Comparison of ENCODE assay signal across 8 cellular contexts in genomic region chr15:73897441-73898261, GRCh38. TPM values are rescaled to one million over a fixed set of nuclear protein-coding genes. Genes with fewer than 3 reads are reported as not detected.
A peak's percentile ranks its signal among the peaks of the same experiment; 100 is the strongest.
DNase-seq lines count a peak whose midpoint lies in the region; ATAC-seq, FAIRE-seq and TF ChIP-seq lines count a peak whose summit lies in the region.

No MANE protein-coding gene starts in this region.

- H4K20me1 ChIP-seq in K562 (replicated peaks; ENCODE audit: control insufficient read depth, insufficient read depth, low read length) = no peaks in the 10 kb centered on the region; the same call in none of the 2 replicates

- WGBS in K562 (ENCODE audit: insufficient coverage, low coverage, missing lambda C conversion rate) = 10% methylated on average over 13 of the region's 15 CpGs

- no peak overlapping the region for H3K4me3 Mint-ChIP-seq in T-helper 2 cell treated with Interferon-gamma antibody and Interleukin-4, amounts not matched to agents 5 μg/mL and 100 μg/mL, for 36 hours

- no peaks in the 10 kb centered on the region for H3K36me3 Mint-ChIP-seq in T-helper 2 cell treated with Interferon-gamma antibody and Interleukin-4, amounts not matched to agents 5 μg/mL and 100 μg/mL, for 36 hours (ENCODE audit: low read depth)

- BruUV-seq in K562 (replicated peaks; lab: Mats Ljungman, UMichigan) = no TSS peak

- peak; percentile 26 for DNase-seq in DMS114 treated with DMSO at 0.1 percent for 48 hours (lab: John Stamatoyannopoulos, UW; ENCODE audit: unreplicated experiment)
- DNase-seq in HuH-7.5 (ENCODE audit: low spot score) = peak; percentile 93
- peak; percentile 55 for DNase-seq in T-helper 2 cell treated with Interferon-gamma antibody and Interleukin-4, amounts not matched to agents 5 μg/mL and 100 μg/mL, for 36 hours (ENCODE audit: low spot score)
- peak; percentile 73 to 94 (median 90) for DNase-seq in K562 (ENCODE audit: extremely low read depth in 1 of 4, low spot score in 3 of 4)
- peak; percentile 90 for DNase-seq in iris pigment epithelial cell (ENCODE audit: low read depth)
- peak; percentile 21 to 27 for DNase-seq in stimulated activated CD4-positive, alpha-beta T cell treated with anti-CD3 and anti-CD28 coated beads, Interleukin-4, amount 100 ng/mL, for 4 hours

- CTCF ChIA-PET in K562 (lab: Yijun Ruan, JAX; ENCODE audit: low intra/inter-chr PET ratio) = interaction anchor here (0.8 kb wide), 1 partner anchor 69 kb away, joined by 3 read pairs; no protein-coding TSS in a partner anchor

- H3K9me1 ChIP-seq in K562 (ENCODE audit: control insufficient read depth, insufficient read depth, low read length) = no peaks in the 10 kb centered on the region

- POLR2A ChIA-PET in K562 (lab: Yijun Ruan, JAX) = no interaction called here

- H3K27me3 ChIP-seq in K562 (ENCODE audit: control insufficient read depth in 2 of 2, insufficient read depth in 2 of 2, low read length in 2 of 2) = peaks cover 7 to 65% of the 10 kb centered on the region in 2 experiments; a peak in 4 of 5 replicates

- H3K27ac ChIP-seq in K562 (ENCODE audit: extremely low read depth, low read depth, low read length) = no peak overlapping the region

- no peak overlapping the region for H3K27ac Mint-ChIP-seq in T-helper 2 cell treated with Interferon-gamma antibody and Interleukin-4, amounts not matched to agents 5 μg/mL and 100 μg/mL, for 36 hours

- peak; percentile 95 to 98 (median 97) for TF ChIP-seq CTCF in K562 (IDR thresholded peaks at IDR 0.05 in 2 of 3, conservative IDR thresholded peaks at IDR 0.05 in 1 of 3; ENCODE audit: insufficient read depth in 2 of 3, low read depth in 1 of 3, low read length in 3 of 3)

- H3K4me3 ChIP-seq in K562 = no peak overlapping the region

- TF ChIP-seq POLR2A in K562 (conservative IDR thresholded peaks at IDR 0.05) = no peak

- intact Hi-C loops in K562 (cut with micrococcal nuclease) = loop anchor here (1.0 kb wide), 1 partner anchor 67 kb away; no protein-coding TSS in a partner anchor

- no peaks in the 10 kb centered on the region for H3K79me2 ChIP-seq in K562 (ENCODE audit: control insufficient read depth, insufficient read depth, low read length)

- ATAC-seq in K562 (peak; percentile 99), HG02884 (IDR thresholded peaks at IDR 0.05; ENCODE audit: unreplicated experiment) (no peak), GM18909 (IDR thresholded peaks at IDR 0.05; ENCODE audit: poor library complexity, unreplicated experiment) (no peak)

- H3K27me3 Mint-ChIP-seq in T-helper 2 cell treated with Interferon-gamma antibody and Interleukin-4, amounts not matched to agents 5 μg/mL and 100 μg/mL, for 36 hours (ENCODE audit: low read depth) = no peaks in the 10 kb centered on the region

- no peaks in the 10 kb centered on the region for H3K9me3 Mint-ChIP-seq in T-helper 2 cell treated with Interferon-gamma antibody and Interleukin-4, amounts not matched to agents 5 μg/mL and 100 μg/mL, for 36 hours

- H3K36me3 ChIP-seq in K562 (ENCODE audit: control insufficient read depth, insufficient read depth, low read length) = no peaks in the 10 kb centered on the region

- peaks cover 4% of the 10 kb centered on the region for H3K4me1 Mint-ChIP-seq in T-helper 2 cell treated with Interferon-gamma antibody and Interleukin-4, amounts not matched to agents 5 μg/mL and 100 μg/mL, for 36 hours (ENCODE audit: low read depth)

- FAIRE-seq in K562 (lab: Jason Lieb, UNC) = peak; percentile 78

- TF ChIP-seq EP300 in K562 (IDR thresholded peaks at IDR 0.05; ENCODE audit: low read length) = no peak

- H3K9me3 ChIP-seq in K562 (replicated peaks; ENCODE audit: control insufficient read depth, insufficient read depth, low read depth, low read length) = no peaks in the 10 kb centered on the region

- H3K4me2 ChIP-seq in K562 (ENCODE audit: insufficient read depth, low read length) = no peak overlapping the region

- peak overlapping the region in 1 of 2 experiments; percentile 40; a peak in 1 of 4 replicates for H3K9ac ChIP-seq in K562 (ENCODE audit: insufficient read depth in 1 of 2, low read depth in 2 of 2, low read length in 2 of 2)

- in situ Hi-C loops in K562 (cut with MboI) = no loop called here

- H2AFZ ChIP-seq in K562 (ENCODE audit: low read depth, low read length) = no peak overlapping the region

- TF ChIP-seq RAD21 in K562 (CRISPR knock-in tag; conservative IDR thresholded peaks at IDR 0.05 in 1 of 2, IDR thresholded peaks at IDR 0.05 in 1 of 2) = peak in 1 of 2 experiments; percentile 61; a peak in 3 of 4 replicates

- H3K4me1 ChIP-seq in K562 (replicated peaks in 1 of 2; ENCODE audit: control insufficient read depth in 2 of 2, insufficient read depth in 2 of 2, low read length in 2 of 2) = peaks cover 0 to 3% of the 10 kb centered on the region in 2 experiments; a peak in 1 of 5 replicates

TF ChIP-seq in K562, 482 proteins besides CTCF, POLR2A, EP300 and RAD21 (continues in another document):
- no peak for TF ChIP-seq CREB3L1 (IDR thresholded peaks at IDR 0.05; ENCODE audit: borderline replicate concordance, low read depth)
- TF ChIP-seq ELK1 (CRISPR knock-in tag; IDR thresholded peaks at IDR 0.05) = no peak

RNA-seq across cellular contexts. Expression of gene TBC1D21, which starts 24.3 kb away (rescaled TPM):
- not detected in 2 replicates for total RNA-seq in K562 (2011; cell fraction: chromatin; rRNA removed; ENCODE audit: low replicate concordance)
- total RNA-seq in K562 (2011; cell fraction: nucleolus; rRNA removed) = not detected in 2 replicates
- total RNA-seq in K562 (2011; cell fraction: nucleoplasm; rRNA removed) = not detected in 2 replicates
- total RNA-seq in K562 (2014; rRNA removed) (not detected in 2 replicates), K562 (2014; rRNA removed; fragmentation: Illumina TruSeq; extraction: Trizol) (not detected in 2 replicates), K562 (2015; rRNA removed; fragmentation: Illumina TruSeq; extraction: Trizol) (not detected in 2 replicates), K562 (2021) (not detected in 2 replicates)
- polyA plus RNA-seq in K562 (2011; rRNA removed) (not detected in 2 replicates), K562 (2014; fragmentation: Illumina TruSeq; extraction: Trizol) (not detected in 2 replicates), K562 (2014; fragmentation: Nextera tagmentation; extraction: Ambion mirVana) (not detected), K562 (2014; rRNA removed) (not detected in 2 replicates)
- polyA plus RNA-seq in K562 (2011; cell fraction: cytosol; rRNA removed) = not detected in 2 replicates
- not detected in 2 replicates for polyA plus RNA-seq in K562 (2011; cell fraction: nucleus; rRNA removed)
- polyA plus RNA-seq in K562 (2012) = not detected in 2 replicates
- polyA minus RNA-seq in K562 (2011; rRNA and poly(A)+ RNA removed) = not detected in 2 replicates
- polyA minus RNA-seq in K562 (2011; cell fraction: cytosol; rRNA and poly(A)+ RNA removed) = not detected in 2 replicates
- polyA minus RNA-seq in K562 (2011; cell fraction: nucleus; rRNA and poly(A)+ RNA removed) = not detected in 2 replicates

RNA-seq across cellular contexts. Expression of gene LOXL1, which starts 28.6 kb away (rescaled TPM):
- total RNA-seq in K562 (2011; cell fraction: chromatin; rRNA removed; ENCODE audit: low replicate concordance) = not detected in 2 replicates
- 0.33 TPM in 1 of 2 replicates, not detected in the other for total RNA-seq in K562 (2011; cell fraction: nucleolus; rRNA removed)
- total RNA-seq in K562 (2011; cell fraction: nucleoplasm; rRNA removed) = not detected in 2 replicates
- total RNA-seq in K562 (2014; rRNA removed) (0.14 and 0.61 TPM in 2 replicates), K562 (2014; rRNA removed; fragmentation: Illumina TruSeq; extraction: Trizol) (not detected in 2 replicates), K562 (2015; rRNA removed; fragmentation: Illumina TruSeq; extraction: Trizol) (not detected in 2 replicates), K562 (2021) (not detected in 2 replicates)
- polyA plus RNA-seq in K562 (2011; rRNA removed) (0.16 TPM in 1 of 2 replicates, not detected in the other), K562 (2014; fragmentation: Illumina TruSeq; extraction: Trizol) (not detected in 2 replicates), K562 (2014; fragmentation: Nextera tagmentation; extraction: Ambion mirVana) (not detected), K562 (2014; rRNA removed) (not detected in 2 replicates)
- 0.66 TPM in 1 of 2 replicates, not detected in the other for polyA plus RNA-seq in K562 (2011; cell fraction: cytosol; rRNA removed)
- polyA plus RNA-seq in K562 (2011; cell fraction: nucleus; rRNA removed) = 0.30 and 0.45 TPM in 2 replicates
- 0.18 and 1.5 TPM in 2 replicates for polyA plus RNA-seq in K562 (2012)
- not detected in 2 replicates for polyA minus RNA-seq in K562 (2011; rRNA and poly(A)+ RNA removed)
- polyA minus RNA-seq in K562 (2011; cell fraction: cytosol; rRNA and poly(A)+ RNA removed) = not detected in 2 replicates
- polyA minus RNA-seq in K562 (2011; cell fraction: nucleus; rRNA and poly(A)+ RNA removed) = not detected in 2 replicates

Comparison
In these comparisons a context has a peak if more than half of its experiments do, and no peak if none do; other contexts are left out.
1. DNase-seq: peak in every context shown above with its lines; median percentile 93 in HuH-7.5; 90 in K562; 90 in iris pigment epithelial cell; 55 in T-helper 2 cell treated with Interferon-gamma antibody and Interleukin-4, amounts not matched to agents 5 μg/mL and 100 μg/mL, for 36 hours; 26 in DMS114 treated with DMSO at 0.1 percent for 48 hours; 24 in stimulated activated CD4-positive, alpha-beta T cell treated with anti-CD3 and anti-CD28 coated beads, Interleukin-4, amount 100 ng/mL, for 4 hours.